Comparison of ENCODE assay signal across 8 cellular contexts in the genomic region with DNA sequence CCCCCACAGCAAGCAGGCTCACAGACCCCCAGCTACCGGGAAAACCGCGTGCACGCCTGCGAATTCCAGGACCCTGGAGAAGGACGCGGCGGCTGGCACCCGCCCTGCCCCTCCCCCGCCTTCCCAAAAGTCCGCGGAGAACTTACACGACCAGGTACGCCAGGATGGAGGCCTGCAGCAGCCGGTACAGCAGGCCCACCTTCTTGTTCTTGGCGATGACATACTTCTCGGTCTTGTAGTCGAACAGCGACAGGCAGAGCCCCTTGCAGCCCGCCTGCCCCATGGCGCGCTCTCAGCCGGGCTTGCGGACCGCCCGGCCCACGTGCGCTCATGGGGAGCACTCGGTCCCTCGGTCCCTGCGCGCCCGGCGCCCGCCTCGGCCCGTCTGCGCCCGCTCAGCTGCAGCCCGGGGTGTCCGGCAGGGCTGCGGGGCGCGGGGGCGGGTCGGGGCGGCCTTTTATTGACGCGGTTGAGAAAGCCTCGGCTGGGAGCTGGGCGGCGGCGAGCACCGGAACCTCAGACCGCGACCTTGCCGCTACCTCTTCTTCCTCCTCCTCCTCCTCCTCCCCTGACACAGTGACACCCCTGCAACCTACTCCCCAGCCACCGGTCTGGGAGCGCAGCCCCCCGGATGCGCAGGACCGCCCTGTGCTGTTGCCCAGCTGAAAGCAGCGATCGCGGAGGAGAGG. TPM values are rescaled to one million over a fixed set of nuclear protein-coding genes. Genes with fewer than 3 reads are reported as not detected.
DNase-seq lines count a peak whose midpoint lies in the region; ATAC-seq and TF ChIP-seq lines count a peak whose summit lies in the region.

A gene with protein sequence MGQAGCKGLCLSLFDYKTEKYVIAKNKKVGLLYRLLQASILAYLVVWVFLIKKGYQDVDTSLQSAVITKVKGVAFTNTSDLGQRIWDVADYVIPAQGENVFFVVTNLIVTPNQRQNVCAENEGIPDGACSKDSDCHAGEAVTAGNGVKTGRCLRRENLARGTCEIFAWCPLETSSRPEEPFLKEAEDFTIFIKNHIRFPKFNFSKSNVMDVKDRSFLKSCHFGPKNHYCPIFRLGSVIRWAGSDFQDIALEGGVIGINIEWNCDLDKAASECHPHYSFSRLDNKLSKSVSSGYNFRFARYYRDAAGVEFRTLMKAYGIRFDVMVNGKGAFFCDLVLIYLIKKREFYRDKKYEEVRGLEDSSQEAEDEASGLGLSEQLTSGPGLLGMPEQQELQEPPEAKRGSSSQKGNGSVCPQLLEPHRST (minus strand): TSS at position 433 of the 689 bp plus-strand sequence. CDS start 150 bp downstream, at position 283.

- CTCF ChIA-PET in MCF 10A (lab: Yijun Ruan, JAX) = interaction anchor here (0.6 to 0.9 kb wide), 5 partner anchors 35 to 1573 kb away, joined by 3 to 5 read pairs (median 3); no protein-coding TSS in a partner anchor

- H3K27ac Mint-ChIP-seq in MCF 10A (ENCODE audit: low read depth, unreplicated experiment) = no peak within 1 kb of the TSS

- H3K4me3 Mint-ChIP-seq in MCF 10A (ENCODE audit: unreplicated experiment) = peak within 1 kb of the TSS; percentile 76

- intact Hi-C loops in MCF 10A (cut with micrococcal nuclease) = no loop called here

- no peaks in the 10 kb centered on the region for H3K4me1 Mint-ChIP-seq in MCF 10A (ENCODE audit: insufficient read depth, unreplicated experiment)

- BruUV-seq in MCF 10A (replicated peaks; lab: Mats Ljungman, UMichigan) = no TSS peak

- POLR2A ChIA-PET in MCF 10A (lab: Yijun Ruan, JAX) = interaction anchor here (0.6 to 2.2 kb wide), 6 partner anchors 27 to 448 kb away, joined by 3 to 13 read pairs (median 6); partner anchors contain the start of genes EMC6 and HASPIN

- no peaks in the 10 kb centered on the region for H3K27me3 Mint-ChIP-seq in MCF 10A (ENCODE audit: insufficient read depth, unreplicated experiment)

- TF ChIP-seq CTCF in MCF 10A (IDR thresholded peaks at IDR 0.05; ENCODE audit: unreplicated experiment) = no peak

- no peaks in the 10 kb centered on the region for H3K36me3 Mint-ChIP-seq in MCF 10A (ENCODE audit: insufficient read depth, unreplicated experiment)

- DNase-seq in A172 (ENCODE audit: low spot score) (no peak), SW480 (ENCODE audit: low spot score) (peak; percentile 50), MCF 10A (ENCODE audit: unreplicated experiment) (peak; percentile 29), left kidney (ENCODE audit: low read depth, low spot score) (peak; percentile 81), cortex of kidney (lab: John Stamatoyannopoulos, UW) (no peak)
- DNase-seq in stimulated activated CD8-positive, alpha-beta memory T cell treated with anti-CD3 and anti-CD28 coated beads, Interleukin-2, amount 100 ng/mL, for 48 hours (ENCODE audit: low read depth in 2 of 2) = peak; percentile 28 to 34

- ATAC-seq in GM19397 (IDR thresholded peaks at IDR 0.05; ENCODE audit: unreplicated experiment) (peak; percentile 46), GM21717 (IDR thresholded peaks at IDR 0.05; ENCODE audit: unreplicated experiment) (no peak)

- H3K9me3 Mint-ChIP-seq in MCF 10A (ENCODE audit: unreplicated experiment) = no peaks in the 10 kb centered on the region

RNA-seq across cellular contexts. Expression of the gene that starts here (rescaled TPM):
- 32.7 and 35.4 TPM in 2 replicates for total RNA-seq in A172 (2014; rRNA removed; shearing (Covaris generic))
- total RNA-seq in MCF 10A (2022) = 4.8 and 4.9 TPM in 2 replicates

Comparison
In these comparisons a context has a peak if more than half of its experiments do, and no peak if none do; other contexts are left out.
1. DNase-seq: peak in SW480 (single experiment), MCF 10A (single experiment), left kidney (single experiment) and stimulated activated CD8-positive, alpha-beta memory T cell treated with anti-CD3 and anti-CD28 coated beads, Interleukin-2, amount 100 ng/mL, for 48 hours (2 of 2); none in A172 (single experiment) and cortex of kidney (single experiment).